In genomic region chr6:90351696-90352095, GRCh38 we compare ENCODE assay signal across 15 cellular contexts. TPM values are rescaled to one million over a fixed set of nuclear protein-coding genes. Genes with fewer than 3 reads are reported as not detected.
DNase-seq lines count a peak whose midpoint lies in the region; ATAC-seq lines count a peak whose summit lies in the region.
"Had no signal": no experiment of that assay in that cellular context is flagged by ENCODE, and none has a peak within 500 bp of the region (broad histone marks: within the 10 kb centered on the region; RNA-seq: fewer than 3 reads in every experiment).

No MANE protein-coding gene starts in this region.

- DNase-seq in AG20443 (ENCODE audit: low spot score) (peak; percentile 12), HS-5 (ENCODE audit: low read depth) (peak; percentile 58), left lobe of liver (ENCODE audit: low spot score) (no peak), dermis blood vessel endothelial cell (no peak)
- peak in 1 of 2 donors; percentile 9 for DNase-seq in activated T-cell treated with anti-CD3 and anti-CD28 coated beads, Interleukin-2, amount 50 U/mL, for 72 hours
- DNase-seq: amygdala; CD4-positive, CD25-positive, alpha-beta regulatory T cell; NCI-H345; nucleus accumbens; stimulated activated naive CD4-positive, alpha-beta T cell treated with Interleukin-2 at 50 U/mL for 16 hours had no signal

- peak overlapping the region; percentile 2 for H3K27ac Mint-ChIP-seq in activated T-cell treated with anti-CD3 and anti-CD28 coated beads, Interleukin-2, amount 50 U/mL, for 72 hours
- H3K27ac Mint-ChIP-seq: WTC11 had no signal

- peaks cover 15 to 16% of the 10 kb centered on the region in 2 donors for H3K36me3 Mint-ChIP-seq in activated T-cell treated with anti-CD3 and anti-CD28 coated beads, Interleukin-2, amount 50 U/mL, for 72 hours (ENCODE audit: insufficient read depth in 2 of 2)
- H3K36me3 Mint-ChIP-seq: CD4-positive, CD25-positive, alpha-beta regulatory T cell; WTC11 had no signal

- H3K27me3 Mint-ChIP-seq in activated T-cell treated with anti-CD3 and anti-CD28 coated beads, Interleukin-2, amount 50 U/mL, for 72 hours (ENCODE audit: low read depth) = no peaks in the 10 kb centered on the region

- peaks cover 59% of the 10 kb centered on the region for H3K4me1 Mint-ChIP-seq in activated T-cell treated with anti-CD3 and anti-CD28 coated beads, Interleukin-2, amount 50 U/mL, for 72 hours (ENCODE audit: low read depth)

- peak overlapping the region; percentile 2 to 62 for H3K4me3 Mint-ChIP-seq in activated T-cell treated with anti-CD3 and anti-CD28 coated beads, Interleukin-2, amount 50 U/mL, for 72 hours
- H3K4me3 Mint-ChIP-seq: WTC11 had no signal

- peak; percentile 10 to 26 for ATAC-seq in activated T-cell treated with anti-CD3 and anti-CD28 coated beads, Interleukin-2, amount 50 U/mL, for 72 hours (replicated peaks in 1 of 2)
- ATAC-seq in left lobe of liver = peak; percentile 49
- no peak for ATAC-seq in HG03045 (IDR thresholded peaks at IDR 0.05; ENCODE audit: unreplicated experiment)
- no peak for ATAC-seq in HG03565 (IDR thresholded peaks at IDR 0.05; ENCODE audit: unreplicated experiment)
- no peak for ATAC-seq in GM18867 (IDR thresholded peaks at IDR 0.05; ENCODE audit: unreplicated experiment)
- ATAC-seq: Right ventricle myocardium inferior, WTC11 had no signal

- peaks cover 3 to 5% of the 10 kb centered on the region in 2 donors for H3K9me3 Mint-ChIP-seq in activated T-cell treated with anti-CD3 and anti-CD28 coated beads, Interleukin-2, amount 50 U/mL, for 72 hours
- H3K9me3 Mint-ChIP-seq: WTC11 had no signal

RNA-seq across cellular contexts. Expression of gene BACH2, which starts 55.1 kb away (rescaled TPM):
- total RNA-seq in activated T-cell treated with anti-CD3 and anti-CD28 coated beads, Interleukin-2, amount 50 U/mL, for 72 hours = 100 to 1,000 TPM; 101 to 111 TPM
- total RNA-seq in left lobe of liver (3.1 TPM), dermis blood vessel endothelial cell (1.2 and 1.3 TPM in 2 replicates)

Comparison
In these comparisons a context has a peak if more than half of its experiments do, and no peak if none do; other contexts are left out.
1. DNase-seq: peak in AG20443 (single experiment) and HS-5 (single experiment); none in left lobe of liver (single experiment) and dermis blood vessel endothelial cell (single experiment).
2. ATAC-seq: peak in activated T-cell treated with anti-CD3 and anti-CD28 coated beads, Interleukin-2, amount 50 U/mL, for 72 hours (2 of 2) and left lobe of liver (single experiment); none in HG03045 (single experiment), HG03565 (single experiment) and GM18867 (single experiment).
3. RNA of gene BACH2, which starts 55.1 kb away (total RNA-seq): 101 to 111 TPM in activated T-cell treated with anti-CD3 and anti-CD28 coated beads, Interleukin-2, amount 50 U/mL, for 72 hours; 3.1 TPM in left lobe of liver (single experiment) and 1.2 to 1.3 TPM in dermis blood vessel endothelial cell; every median in the first group is over 10 times any median in the second.